In the genomic region with DNA sequence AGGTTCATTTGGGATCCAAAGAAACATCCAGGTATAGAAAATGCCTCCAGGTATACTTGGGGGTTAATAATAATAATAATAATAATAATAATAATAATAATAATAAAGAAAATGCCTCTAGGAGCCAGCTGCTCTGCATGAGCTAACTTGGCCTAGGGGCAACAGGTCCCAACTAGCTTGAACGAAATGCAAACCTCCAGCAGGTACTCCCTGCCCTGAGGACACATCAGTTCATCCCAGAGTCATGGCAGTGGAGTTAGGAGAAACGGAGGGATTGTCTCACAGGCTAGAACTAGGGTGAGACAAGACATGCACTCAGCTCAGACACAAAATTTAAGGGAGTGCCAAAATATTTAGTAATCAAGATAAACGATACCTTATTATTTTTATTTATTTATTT, we compare ENCODE assay signal across 26 cellular contexts. TPM values are rescaled to one million over a fixed set of nuclear protein-coding genes. Genes with fewer than 3 reads are reported as not detected.
A peak's percentile ranks its signal among the peaks of the same experiment; 100 is the strongest.
DNase-seq lines count a peak whose midpoint lies in the region; ATAC-seq, FAIRE-seq and TF ChIP-seq lines count a peak whose summit lies in the region.
"Had no signal": no experiment of that assay in that cellular context is flagged by ENCODE, and none has a peak within 500 bp of the region (broad histone marks: within the 10 kb centered on the region; RNA-seq: fewer than 3 reads in every experiment).

No MANE protein-coding gene starts in this region.

- H2BK12ac ChIP-seq in trophoblast cell (ENCODE audit: low read length): no peak overlapping the region

- H3K4me2 ChIP-seq in trophoblast cell (ENCODE audit: low read length): no peak overlapping the region
- H3K4me2 ChIP-seq in mesendoderm (ENCODE audit: low read length): no peak overlapping the region
- H3K4me2 ChIP-seq: A549; BLaER1 treated with 17β-estradiol and CSF1 and Interleukin-3, amounts not matched to agents 10 nM and 100 nM had no signal

- no peak overlapping the region for H3K18ac ChIP-seq in trophoblast cell (ENCODE audit: low read length)
- no peak overlapping the region for H3K18ac ChIP-seq in mesendoderm (ENCODE audit: low read length)

- FAIRE-seq in HTR-8/SVneo (lab: Jason Lieb, UNC) (peak; percentile 16), bronchial epithelial cell (lab: Jason Lieb, UNC) (no peak)
- FAIRE-seq: A549, D721Med, GM12878, GM12892, GM18507 had no signal

- no peak overlapping the region for H4K8ac ChIP-seq in trophoblast cell (ENCODE audit: low read depth, low read length)
- no peak overlapping the region for H4K8ac ChIP-seq in mesendoderm (ENCODE audit: low read depth, low read length)

- H3K23ac ChIP-seq in trophoblast cell (ENCODE audit: low read length) (no peak overlapping the region), mesendoderm (ENCODE audit: low read length) (no peak overlapping the region)

- H3K9ac ChIP-seq in trophoblast cell (ENCODE audit: low read length) (no peak overlapping the region), mesendoderm (ENCODE audit: low read length) (no peak overlapping the region)
- H3K9ac ChIP-seq: BLaER1 treated with 17β-estradiol and CSF1 and Interleukin-3, amounts not matched to agents 10 nM and 100 nM had no signal

- peak; percentile 61 for ATAC-seq in foreskin keratinocyte
- ATAC-seq: A549; CD8-positive, alpha-beta T cell; GM12878 had no signal

- H2BK5ac ChIP-seq in trophoblast cell (ENCODE audit: low read depth, low read length, poor library complexity): no peak overlapping the region
- H2BK5ac ChIP-seq in mesendoderm (ENCODE audit: low read length): no peak overlapping the region

- no peak overlapping the region for H2AK5ac ChIP-seq in trophoblast cell (ENCODE audit: low read length)
- H2AK5ac ChIP-seq in mesendoderm (ENCODE audit: low read length): no peak overlapping the region

- no peak overlapping the region for H2AFZ ChIP-seq in trophoblast cell (ENCODE audit: insufficient read depth, low read length, poor library complexity)

- DNase-seq in HTR-8/SVneo (ENCODE audit: insufficient read length, low spot score): no peak
- DNase-seq in bronchial epithelial cell (ENCODE audit: low read depth): peak; percentile 32
- peak; percentile 63 to 75 for DNase-seq in foreskin keratinocyte
- peak; percentile 70 to 83 for DNase-seq in trophoblast cell
- DNase-seq in posterior vena cava (ENCODE audit: low spot score): no peak
- DNase-seq in testis: no peak
- DNase-seq in DMS153 (lab: John Stamatoyannopoulos, UW): no peak
- DNase-seq in mesendoderm: no peak
- DNase-seq: AML-193; Caco-2; Calu3; CD4-positive, alpha-beta T cell; CD8-positive, alpha-beta T cell; DMS53; DMS79; DND-41; EL; GDM1 had no signal

- H3K4me3 ChIP-seq in bronchial epithelial cell (ENCODE audit: low read depth, low read length) (no peak overlapping the region), trophoblast cell (ENCODE audit: low read depth, low read length) (no peak overlapping the region), testis (no peak overlapping the region), mesendoderm (ENCODE audit: low read length) (no peak overlapping the region)
- H3K4me3 ChIP-seq: A549; BLaER1 treated with 17β-estradiol and CSF1 and Interleukin-3, amounts not matched to agents 10 nM and 100 nM; GM12878 had no signal

- H2BK15ac ChIP-seq in mesendoderm (replicated peaks; ENCODE audit: low read depth): no peak overlapping the region

- no peak overlapping the region for H3K14ac ChIP-seq in trophoblast cell (ENCODE audit: low read length)

- H2BK120ac ChIP-seq in trophoblast cell (ENCODE audit: insufficient read depth, low read length, poor library complexity) (no peak overlapping the region), mesendoderm (ENCODE audit: low read depth, low read length) (no peak overlapping the region)

- WGBS in trophoblast cell (ENCODE audit: extremely low coverage, insufficient coverage, insufficient read length): no CpG with 5 or more reads among the region's 3 CpGs
- 92% methylated on average over 3 of the region's 3 CpGs for WGBS in testis, 2 donors
- no CpG with 5 or more reads among the region's 3 CpGs for WGBS in mesendoderm (ENCODE audit: extremely low coverage, insufficient coverage, low lambda C conversion rate)

- no peaks in the 10 kb centered on the region for H3K9me3 ChIP-seq in trophoblast cell (ENCODE audit: insufficient read depth, low read depth, low read length)
- H3K9me3 ChIP-seq in testis: no peaks in the 10 kb centered on the region
- H3K9me3 ChIP-seq: A549; BLaER1 treated with 17β-estradiol and CSF1 and Interleukin-3, amounts not matched to agents 10 nM and 100 nM; Caco-2 had no signal

- no peaks in the 10 kb centered on the region for H3K36me3 ChIP-seq in bronchial epithelial cell (ENCODE audit: control insufficient read depth, insufficient read depth, low read length)
- no peaks in the 10 kb centered on the region for H3K36me3 ChIP-seq in trophoblast cell (ENCODE audit: control insufficient read depth in 1 of 2, insufficient read depth in 2 of 2, low read length in 2 of 2)
- no peaks in the 10 kb centered on the region for H3K36me3 ChIP-seq in testis (ENCODE audit: low read depth, missing control alignments)
- H3K36me3 ChIP-seq in mesendoderm (ENCODE audit: control insufficient read depth, insufficient read depth, low read length): no peaks in the 10 kb centered on the region
- H3K36me3 ChIP-seq: BLaER1 treated with 17β-estradiol and CSF1 and Interleukin-3, amounts not matched to agents 10 nM and 100 nM had no signal

- H3K4ac ChIP-seq in trophoblast cell (ENCODE audit: low read depth, low read length) (no peak overlapping the region), mesendoderm (ENCODE audit: low read depth, low read length) (no peak overlapping the region)

- H4K12ac ChIP-seq in trophoblast cell (ENCODE audit: low read depth, low read length): no peak overlapping the region

- H4K5ac ChIP-seq in mesendoderm (ENCODE audit: low read length): no peak overlapping the region

- H3K79me2 ChIP-seq in trophoblast cell (ENCODE audit: control insufficient read depth, insufficient read depth, low read length, poor library complexity) (no peaks in the 10 kb centered on the region), mesendoderm (ENCODE audit: control insufficient read depth, insufficient read depth, low read length) (no peaks in the 10 kb centered on the region)

- H3K4me1 ChIP-seq in foreskin keratinocyte (peaks cover 11% of the 10 kb centered on the region), trophoblast cell (ENCODE audit: control insufficient read depth in 1 of 2, insufficient read depth in 2 of 2, low read length in 2 of 2) (no peaks in the 10 kb centered on the region), testis (no peaks in the 10 kb centered on the region), mesendoderm (ENCODE audit: control insufficient read depth, low read depth, low read length) (no peaks in the 10 kb centered on the region)
- H3K4me1 ChIP-seq: A549; BLaER1 treated with 17β-estradiol and CSF1 and Interleukin-3, amounts not matched to agents 10 nM and 100 nM; Caco-2 had no signal

- H3K27me3 ChIP-seq in bronchial epithelial cell (ENCODE audit: control insufficient read depth, insufficient read depth, low read length) (no peaks in the 10 kb centered on the region), foreskin keratinocyte (no peaks in the 10 kb centered on the region), trophoblast cell (ENCODE audit: insufficient read depth, low read length) (no peaks in the 10 kb centered on the region), testis (no peaks in the 10 kb centered on the region), mesendoderm (ENCODE audit: insufficient read depth, low read length, poor library complexity) (no peaks in the 10 kb centered on the region)
- H3K27me3 ChIP-seq: BLaER1 treated with 17β-estradiol and CSF1 and Interleukin-3, amounts not matched to agents 10 nM and 100 nM had no signal

- H3K27ac ChIP-seq in foreskin keratinocyte (no peak overlapping the region), trophoblast cell (ENCODE audit: low read depth, low read length) (no peak overlapping the region), testis (no peak overlapping the region), mesendoderm (ENCODE audit: low read depth, low read length) (no peak overlapping the region)
- H3K27ac ChIP-seq: 22Rv1; A549; BLaER1 treated with 17β-estradiol and CSF1 and Interleukin-3, amounts not matched to agents 10 nM and 100 nM; C4-2B had no signal

- intact Hi-C loops in posterior vena cava (cut with DNase I) (no loop called here), testis (cut with DNase I; ENCODE audit: low total_unique reads) (no loop called here)

- TF ChIP-seq CTCF in bronchial epithelial cell (IDR thresholded peaks at IDR 0.05; ENCODE audit: insufficient read depth, low read length, severe bottlenecking) (no peak), foreskin keratinocyte (conservative IDR thresholded peaks at IDR 0.05) (no peak), testis (IDR thresholded peaks at IDR 0.05) (no peak)

- no peak for TF ChIP-seq POLR2A in testis (IDR thresholded peaks at IDR 0.05)

- H3K79me1 ChIP-seq in trophoblast cell (ENCODE audit: low read length): no peaks in the 10 kb centered on the region
- H3K79me1 ChIP-seq in mesendoderm (ENCODE audit: low read length): no peaks in the 10 kb centered on the region

- no peak overlapping the region for H3K56ac ChIP-seq in mesendoderm (ENCODE audit: low read length)

- no peak overlapping the region for H4K91ac ChIP-seq in trophoblast cell (ENCODE audit: low read depth, low read length)

RNA-seq across cellular contexts. Expression of a gene that starts 12.5 kb away (rescaled TPM):
- total RNA-seq in bronchial epithelial cell: 0.26 and 1.2 TPM in 2 replicates
- total RNA-seq in foreskin keratinocyte: 2.2 and 3.4 TPM in 2 replicates
- 1.5 and 2.2 TPM in 2 replicates for polyA plus RNA-seq in foreskin keratinocyte
- polyA plus RNA-seq in trophoblast cell (2013): 0.08 TPM in 2 replicates
- total RNA-seq in posterior vena cava: 1 to 10 TPM; 1.7 to 4.4 TPM
- total RNA-seq in testis: 10 to 100 TPM; 59.6 to 77.4 TPM
- 12.6 TPM for polyA plus RNA-seq in testis (ENCODE audit: insufficient read depth, low read depth, low replicate concordance)
- polyA plus RNA-seq in mesendoderm (2013, experiment 1 of 2): 0.97 TPM
- polyA plus RNA-seq in mesendoderm (2013, experiment 2 of 2): 1.0 TPM
- total RNA-seq: Caco-2 had no signal

RNA-seq across cellular contexts. Expression of a gene that starts 32.1 kb away (rescaled TPM):
- total RNA-seq in bronchial epithelial cell (4.4 and 4.7 TPM in 2 replicates), foreskin keratinocyte (3.5 and 3.8 TPM in 2 replicates), posterior vena cava (1 to 10 TPM; 1.4 to 1.8 TPM), testis (10 to 100 TPM; 49.1 to 61.3 TPM)
- polyA plus RNA-seq in foreskin keratinocyte (1.4 and 2.0 TPM in 2 replicates), testis (ENCODE audit: insufficient read depth, low read depth, low replicate concordance) (21.4 TPM)
- polyA plus RNA-seq in trophoblast cell (2013): 5.5 and 5.9 TPM in 2 replicates
- 9.7 TPM for polyA plus RNA-seq in mesendoderm (2013, experiment 1 of 2)
- 10.1 TPM for polyA plus RNA-seq in mesendoderm (2013, experiment 2 of 2)

Comparison
In these comparisons a context has a peak if more than half of its experiments do, and no peak if none do; other contexts are left out.
1. DNase-seq: peak in bronchial epithelial cell (single experiment), foreskin keratinocyte (2 of 2) and trophoblast cell (2 of 2); none in HTR-8/SVneo (single experiment), posterior vena cava (single experiment), testis (single experiment), DMS153 (single experiment) and mesendoderm (single experiment).
2. RNA of a gene that starts 12.5 kb away (total RNA-seq): 59.6 to 77.4 TPM in testis; 1.7 to 4.4 TPM in posterior vena cava, 2.2 to 3.4 TPM in foreskin keratinocyte and 0.26 to 1.2 TPM in bronchial epithelial cell; every median in the first group is over 10 times any median in the second.